In genomic region chr1:2417083-2417832, GRCh38 we compare ENCODE assay signal across 13 cellular contexts. TPM values are rescaled to one million over a fixed set of nuclear protein-coding genes. Genes with fewer than 3 reads are reported as not detected.
DNase-seq lines count a peak whose midpoint lies in the region; ATAC-seq and TF ChIP-seq lines count a peak whose summit lies in the region.
"Had no signal": no experiment of that assay in that cellular context is flagged by ENCODE, and none has a peak within 500 bp of the region (broad histone marks: within the 10 kb centered on the region; RNA-seq: fewer than 3 reads in every experiment).

No MANE protein-coding gene starts in this region.

- H3K9me3 ChIP-seq in CD4-positive, alpha-beta T cell (ENCODE audit: control insufficient read depth, low read length): no peaks in the 10 kb centered on the region
- H3K9me3 ChIP-seq in HEK293 (ENCODE audit: control insufficient read depth, insufficient read depth, low read depth, low read length): no peaks in the 10 kb centered on the region

- CTCF ChIA-PET in CD4-positive, alpha-beta T cell (lab: Charles Lee): no interaction called here
- CTCF ChIA-PET in HEK293 (lab: Yijun Ruan, JAX): interaction anchor here (1.4 kb wide), 2 partner anchors 13 to 131 kb away, joined by 3 to 7 read pairs; no protein-coding TSS in a partner anchor

- POLR2A ChIA-PET in CD4-positive, alpha-beta T cell (lab: Charles Lee): interaction anchor here (0.8 to 4.5 kb wide), 3 partner anchors 107 to 139 kb away, joined by 3 to 54 read pairs (median 7); no protein-coding TSS in a partner anchor
- POLR2A ChIA-PET in HEK293 (lab: Yijun Ruan, JAX): no interaction called here
- POLR2A ChIA-PET in naive thymus-derived CD8-positive, alpha-beta T cell (lab: Charles Lee): interaction anchor here (0.6 to 8.6 kb wide), 9 partner anchors 10 to 508 kb away, joined by 3 to 131 read pairs (median 14); partner anchors contain the start of genes FAAP20, PANK4 and PRXL2B

- H3K27ac Mint-ChIP-seq in CD4-positive, alpha-beta T cell: peak overlapping the region; percentile 92
- H3K27ac Mint-ChIP-seq in activated naive CD8-positive, alpha-beta T cell: no peak overlapping the region
- peak overlapping the region; percentile 79 to 96 (median 92) for H3K27ac Mint-ChIP-seq in naive thymus-derived CD8-positive, alpha-beta T cell

- H3K27ac ChIP-seq in CD4-positive, alpha-beta T cell (ENCODE audit: low read depth, low read length): peak overlapping the region; percentile 56
- H3K27ac ChIP-seq in HEK293 (ENCODE audit: extremely low read depth, low read depth, low read length): no peak overlapping the region
- no peak overlapping the region for H3K27ac ChIP-seq in brain microvascular endothelial cell
- H3K27ac ChIP-seq: gastroesophageal sphincter, RWPE1 had no signal

- intact Hi-C loops in CD4-positive, alpha-beta T cell (cut with DNase I, micrococcal nuclease): loop anchor here in 1 of 2 experiments (10.0 kb wide), 1 partner anchor 1008 kb away; no protein-coding TSS in a partner anchor

- DNase-seq in CD4-positive, alpha-beta T cell: no peak
- no peak for DNase-seq in naive thymus-derived CD8-positive, alpha-beta T cell
- DNase-seq in brain microvascular endothelial cell: no peak
- DNase-seq: cerebellar nuclear complex, EL, NCI-H774 had no signal

- H3K4me1 Mint-ChIP-seq in CD4-positive, alpha-beta T cell (ENCODE audit: low read depth): peaks cover 32% of the 10 kb centered on the region
- peaks cover 27% of the 10 kb centered on the region for H3K4me1 Mint-ChIP-seq in activated naive CD8-positive, alpha-beta T cell (ENCODE audit: low read depth)
- peaks cover 28 to 51% (median 40%) of the 10 kb centered on the region in 4 donors for H3K4me1 Mint-ChIP-seq in naive thymus-derived CD8-positive, alpha-beta T cell

- H3K4me3 ChIP-seq in HEK293 (ENCODE audit: low read depth, low read length): no peak overlapping the region
- no peak overlapping the region for H3K4me3 ChIP-seq in brain microvascular endothelial cell (ENCODE audit: low read depth, low read length)
- H3K4me3 ChIP-seq: gastroesophageal sphincter had no signal

- no peaks in the 10 kb centered on the region for H3K9me3 Mint-ChIP-seq in CD4-positive, alpha-beta T cell
- H3K9me3 Mint-ChIP-seq in activated naive CD8-positive, alpha-beta T cell (ENCODE audit: low read depth): no peaks in the 10 kb centered on the region
- H3K9me3 Mint-ChIP-seq in naive thymus-derived CD8-positive, alpha-beta T cell: peaks cover 0 to 3% (median 0%) of the 10 kb centered on the region in 9 donors

- no peaks in the 10 kb centered on the region for H3K27me3 Mint-ChIP-seq in CD4-positive, alpha-beta T cell
- no peaks in the 10 kb centered on the region for H3K27me3 Mint-ChIP-seq in activated naive CD8-positive, alpha-beta T cell
- no peaks in the 10 kb centered on the region for H3K27me3 Mint-ChIP-seq in naive thymus-derived CD8-positive, alpha-beta T cell

- H3K36me3 ChIP-seq in HEK293 (ENCODE audit: control insufficient read depth in 2 of 2, insufficient read depth in 1 of 2, low read length in 2 of 2) (no peaks in the 10 kb centered on the region), brain microvascular endothelial cell (replicated peaks) (no peaks in the 10 kb centered on the region)
- H3K36me3 ChIP-seq: gastroesophageal sphincter had no signal

- H3K4me3 Mint-ChIP-seq in CD4-positive, alpha-beta T cell: peak overlapping the region; percentile 89
- peak overlapping the region; percentile 56 for H3K4me3 Mint-ChIP-seq in activated naive CD8-positive, alpha-beta T cell
- H3K4me3 Mint-ChIP-seq in naive thymus-derived CD8-positive, alpha-beta T cell: peak overlapping the region; percentile 64 to 91 (median 85)

- H3K27me3 ChIP-seq in CD4-positive, alpha-beta T cell (ENCODE audit: control insufficient read depth, insufficient read depth, low read length): no peaks in the 10 kb centered on the region
- H3K27me3 ChIP-seq in brain microvascular endothelial cell (replicated peaks): no peaks in the 10 kb centered on the region

- peaks cover 6% of the 10 kb centered on the region for H3K36me3 Mint-ChIP-seq in CD4-positive, alpha-beta T cell (ENCODE audit: low read depth)
- no peaks in the 10 kb centered on the region for H3K36me3 Mint-ChIP-seq in activated naive CD8-positive, alpha-beta T cell
- H3K36me3 Mint-ChIP-seq in naive thymus-derived CD8-positive, alpha-beta T cell: no peaks in the 10 kb centered on the region
- H3K36me3 Mint-ChIP-seq: CD14-positive monocyte had no signal

- no peaks in the 10 kb centered on the region for H3K4me1 ChIP-seq in HEK293 (ENCODE audit: control insufficient read depth, insufficient read depth, low read length)

- in situ Hi-C loops in brain microvascular endothelial cell (cut with HindIII; ENCODE audit: low pct_ligation_motif_present, low sequenced_read_pairs): loop anchor here (25.0 kb wide), 1 partner anchor 95 kb away; no protein-coding TSS in a partner anchor

- no peak for ATAC-seq in CD4-positive, alpha-beta T cell (ENCODE audit: poor library complexity)
- ATAC-seq in naive thymus-derived CD8-positive, alpha-beta T cell: no peak
- ATAC-seq in esophagus mucosa (no peak), HG03159 (IDR thresholded peaks at IDR 0.05; ENCODE audit: unreplicated experiment) (no peak)
- ATAC-seq: gastroesophageal sphincter had no signal

- no peak for TF ChIP-seq CTCF in CD4-positive, alpha-beta T cell (IDR thresholded peaks at IDR 0.05)
- TF ChIP-seq CTCF in HEK293 (tag by site-specific recombination; IDR thresholded peaks at IDR 0.05) (no peak), brain microvascular endothelial cell (IDR thresholded peaks at IDR 0.05; ENCODE audit: low read depth, low read length, missing control alignments) (no peak)

TF ChIP-seq in HEK293, 187 proteins besides CTCF, POLR2A, EP300 and RAD21:
- TF ChIP-seq, protein P1, sequence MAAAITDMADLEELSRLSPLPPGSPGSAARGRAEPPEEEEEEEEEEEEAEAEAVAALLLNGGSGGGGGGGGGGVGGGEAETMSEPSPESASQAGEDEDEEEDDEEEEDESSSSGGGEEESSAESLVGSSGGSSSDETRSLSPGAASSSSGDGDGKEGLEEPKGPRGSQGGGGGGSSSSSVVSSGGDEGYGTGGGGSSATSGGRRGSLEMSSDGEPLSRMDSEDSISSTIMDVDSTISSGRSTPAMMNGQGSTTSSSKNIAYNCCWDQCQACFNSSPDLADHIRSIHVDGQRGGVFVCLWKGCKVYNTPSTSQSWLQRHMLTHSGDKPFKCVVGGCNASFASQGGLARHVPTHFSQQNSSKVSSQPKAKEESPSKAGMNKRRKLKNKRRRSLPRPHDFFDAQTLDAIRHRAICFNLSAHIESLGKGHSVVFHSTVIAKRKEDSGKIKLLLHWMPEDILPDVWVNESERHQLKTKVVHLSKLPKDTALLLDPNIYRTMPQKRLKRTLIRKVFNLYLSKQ (tag by site-specific recombination; IDR thresholded peaks at IDR 0.05; ENCODE audit: borderline replicate concordance): no peak
- no peak for TF ChIP-seq ZNF248 (tag by site-specific recombination; IDR thresholded peaks at IDR 0.05)
- 0 out of 2 replicates have a peak, but pooled peaks have one; percentile 23 for TF ChIP-seq SCRT1 (tag by site-specific recombination; IDR thresholded peaks at IDR 0.05; ENCODE audit: borderline replicate concordance)
- no peak for TF ChIP-seq ZNF10 (tag by site-specific recombination; IDR thresholded peaks at IDR 0.05)
- no peak for TF ChIP-seq ZNF530 (tag by site-specific recombination; IDR thresholded peaks at IDR 0.05; ENCODE audit: low read depth)
- no peak for TF ChIP-seq GLI4 (tag by site-specific recombination; IDR thresholded peaks at IDR 0.05)
- TF ChIP-seq ZNF140 (tag by site-specific recombination; IDR thresholded peaks at IDR 0.05): no peak
- TF ChIP-seq ZNF350 (tag by site-specific recombination; IDR thresholded peaks at IDR 0.05): no peak
- TF ChIP-seq GLIS1 (tag by site-specific recombination; IDR thresholded peaks at IDR 0.05): no peak
- no peak for TF ChIP-seq ZNF610 (tag by site-specific recombination; IDR thresholded peaks at IDR 0.05; ENCODE audit: borderline replicate concordance)
- peak; percentile 81 for TF ChIP-seq SCRT2 (tag by site-specific recombination; IDR thresholded peaks at IDR 0.05)

RNA-seq across cellular contexts. Expression of gene PEX10, which starts 4.9 kb away (rescaled TPM):
- total RNA-seq in CD4-positive, alpha-beta T cell: 10 to 100 TPM; 12.0 to 12.5 TPM
- 10 to 100 TPM; 15.5 to 20.1 TPM for total RNA-seq in naive thymus-derived CD8-positive, alpha-beta T cell
- 10 to 100 TPM in 1 of 3 donors, 1 to 10 TPM in 2; 7.5 to 10.4 (median 9.1) TPM for polyA plus RNA-seq in naive thymus-derived CD8-positive, alpha-beta T cell
- 17.7 TPM for total RNA-seq in esophagus mucosa

RNA-seq across cellular contexts. Expression of gene RER1, which starts 25.6 kb away (rescaled TPM):
- total RNA-seq in CD4-positive, alpha-beta T cell: 10 to 100 TPM; 57.9 to 60.7 TPM
- 100 to 1,000 TPM; 131 to 139 TPM for total RNA-seq in naive thymus-derived CD8-positive, alpha-beta T cell
- 100 to 1,000 TPM; 118 to 146 (median 126) TPM for polyA plus RNA-seq in naive thymus-derived CD8-positive, alpha-beta T cell
- 167 TPM for total RNA-seq in esophagus mucosa

RNA-seq across cellular contexts. Expression of gene MORN1, which starts 25.9 kb away (rescaled TPM):
- 1 to 10 TPM; 5.3 to 6.5 TPM for total RNA-seq in CD4-positive, alpha-beta T cell
- total RNA-seq in naive thymus-derived CD8-positive, alpha-beta T cell: 10 to 100 TPM; 14.5 to 18.8 TPM
- 1 to 10 TPM; 4.3 to 7.1 (median 5.0) TPM for polyA plus RNA-seq in naive thymus-derived CD8-positive, alpha-beta T cell
- 8.4 TPM for total RNA-seq in esophagus mucosa

RNA-seq across cellular contexts. Expression of gene PLCH2, which starts 58.8 kb away (rescaled TPM):
- 10 to 100 TPM; 47.6 to 48.1 TPM for total RNA-seq in CD4-positive, alpha-beta T cell
- total RNA-seq in naive thymus-derived CD8-positive, alpha-beta T cell: 10 to 100 TPM; 14.8 to 16.4 TPM
- polyA plus RNA-seq in naive thymus-derived CD8-positive, alpha-beta T cell: under 1 TPM; 0.37 to 0.52 (median 0.37) TPM
- total RNA-seq in esophagus mucosa: 21.0 TPM
- polyA plus RNA-seq: CD14-positive monocyte had no signal
